Comparison of ENCODE assay signal across 25 cellular contexts in the genomic region with DNA sequence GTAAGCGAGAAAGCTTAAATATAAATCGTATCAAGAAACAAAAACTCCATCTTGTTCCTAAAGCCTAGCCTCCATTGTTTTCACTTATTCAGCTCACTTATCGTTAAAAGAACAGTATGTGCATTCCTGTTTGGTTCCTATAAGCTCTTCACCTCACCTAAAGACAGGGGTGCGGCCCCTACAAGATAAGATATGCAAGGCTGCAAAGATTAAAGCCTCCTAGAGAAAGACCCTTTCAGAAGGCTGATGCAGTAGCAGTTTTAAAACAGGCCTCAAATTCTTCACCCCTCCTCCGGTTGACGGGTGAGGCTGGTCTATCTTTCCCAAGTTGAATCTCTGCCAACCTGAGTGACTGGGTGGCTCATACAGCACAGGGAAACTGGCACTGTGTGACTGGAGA. TPM values are rescaled to one million over a fixed set of nuclear protein-coding genes. Genes with fewer than 3 reads are reported as not detected.
DNase-seq lines count a peak whose midpoint lies in the region; ATAC-seq and TF ChIP-seq lines count a peak whose summit lies in the region.
"Had no signal": no experiment of that assay in that cellular context is flagged by ENCODE, and none has a peak within 500 bp of the region (broad histone marks: within the 10 kb centered on the region; RNA-seq: fewer than 3 reads in every experiment).

No MANE protein-coding gene starts in this region.

- H4K8ac ChIP-seq in mesendoderm (ENCODE audit: low read depth, low read length), result no peak overlapping the region
- H4K8ac ChIP-seq in neuronal stem cell (ENCODE audit: low read depth, low read length), result no peak overlapping the region

- intact Hi-C loops in CD4-positive, alpha-beta T cell (cut with DNase I, micrococcal nuclease), result no loop called here

- peaks cover 62% of the 10 kb centered on the region for H3K4me1 Mint-ChIP-seq in brain
- H3K4me1 Mint-ChIP-seq in endothelial cell (ENCODE audit: unreplicated experiment), result peaks cover 8% of the 10 kb centered on the region
- H3K4me1 Mint-ChIP-seq in CD4-positive, alpha-beta T cell (ENCODE audit: low read depth), result no peaks in the 10 kb centered on the region

- H2BK5ac ChIP-seq in mesendoderm (ENCODE audit: low read length) (peak overlapping the region; percentile 72), neuronal stem cell (ENCODE audit: low read length) (peak overlapping the region; percentile 11)

- no peak overlapping the region for H2AFZ ChIP-seq in neuronal stem cell (ENCODE audit: low read length)

- H3K14ac ChIP-seq in neuronal stem cell (ENCODE audit: low read length), result no peak overlapping the region

- H4K5ac ChIP-seq in mesendoderm (ENCODE audit: low read length), result no peak overlapping the region

- H3K4me3 ChIP-seq in mesendoderm (ENCODE audit: low read length), result no peak overlapping the region
- H3K4me3 ChIP-seq in neuronal stem cell (ENCODE audit: low read length in 2 of 2), result peak overlapping the region in 1 of 2 donors; percentile 63
- H3K4me3 ChIP-seq: BLaER1, HAP-1, SK-N-MC had no signal

- H3K4me1 ChIP-seq in mesendoderm (ENCODE audit: control insufficient read depth, low read depth, low read length), result peaks cover 9% of the 10 kb centered on the region
- H3K4me1 ChIP-seq in neuronal stem cell (ENCODE audit: control insufficient read depth in 2 of 2, insufficient read depth in 1 of 2, low read depth in 1 of 2, low read length in 2 of 2), result peaks cover 3 to 18% of the 10 kb centered on the region in 2 donors
- H3K4me1 ChIP-seq: BLaER1, HAP-1 had no signal

- no peaks in the 10 kb centered on the region for H3K79me1 ChIP-seq in mesendoderm (ENCODE audit: low read length)
- H3K79me1 ChIP-seq in neuronal stem cell (ENCODE audit: low read depth, low read length), result no peaks in the 10 kb centered on the region

- H3K4ac ChIP-seq in mesendoderm (ENCODE audit: low read depth, low read length), result no peak overlapping the region
- H3K4ac ChIP-seq in neuronal stem cell (ENCODE audit: low read length), result no peak overlapping the region

- H3K27me3 Mint-ChIP-seq in brain, result peaks cover 6% of the 10 kb centered on the region
- peaks cover 2% of the 10 kb centered on the region for H3K27me3 Mint-ChIP-seq in endothelial cell (ENCODE audit: unreplicated experiment)
- no peaks in the 10 kb centered on the region for H3K27me3 Mint-ChIP-seq in CD4-positive, alpha-beta T cell

- peak overlapping the region; percentile 87 for H3K27ac ChIP-seq in mesendoderm (ENCODE audit: low read depth, low read length)
- peak overlapping the region; percentile 55 for H3K27ac ChIP-seq in neuronal stem cell (replicated peaks; ENCODE audit: low read length)
- H3K27ac ChIP-seq in CD4-positive, alpha-beta T cell (ENCODE audit: low read depth, low read length), result no peak overlapping the region
- H3K27ac ChIP-seq: BLaER1, RWPE1, SK-N-MC had no signal

- no peak overlapping the region for H4K91ac ChIP-seq in neuronal stem cell (ENCODE audit: low read depth, low read length, poor library complexity)

- no peak overlapping the region for H3K4me3 Mint-ChIP-seq in brain
- H3K4me3 Mint-ChIP-seq in endothelial cell (ENCODE audit: unreplicated experiment), result no peak overlapping the region
- H3K4me3 Mint-ChIP-seq in CD4-positive, alpha-beta T cell, result no peak overlapping the region
- H3K4me3 Mint-ChIP-seq: CD8-positive, alpha-beta T cell had no signal

- H3K4me2 ChIP-seq in mesendoderm (ENCODE audit: low read length), result no peak overlapping the region
- H3K4me2 ChIP-seq in neuronal stem cell (ENCODE audit: insufficient read depth, low read length, poor library complexity, severe bottlenecking), result no peak overlapping the region
- H3K4me2 ChIP-seq: BLaER1 had no signal

- H2BK12ac ChIP-seq in neuronal stem cell (ENCODE audit: low read length), result no peak overlapping the region

- H3K36me3 ChIP-seq in mesendoderm (ENCODE audit: control insufficient read depth, insufficient read depth, low read length) (no peaks in the 10 kb centered on the region), neuronal stem cell (replicated peaks in 1 of 2; ENCODE audit: control insufficient read depth in 2 of 2, insufficient read depth in 2 of 2, low read length in 2 of 2) (peaks cover 6 to 59% of the 10 kb centered on the region in 2 donors)
- H3K36me3 ChIP-seq: BLaER1, HAP-1 had no signal

- H3K18ac ChIP-seq in mesendoderm (ENCODE audit: low read length), result peak overlapping the region; percentile 17
- H3K18ac ChIP-seq in neuronal stem cell (ENCODE audit: low read length), result peak overlapping the region; percentile 65

- peak overlapping the region; percentile 35 for H3K9ac ChIP-seq in mesendoderm (ENCODE audit: low read length)
- H3K9ac ChIP-seq in neuronal stem cell (ENCODE audit: low read depth, low read length, poor library complexity), result no peak overlapping the region
- H3K9ac ChIP-seq: BLaER1 had no signal

- ATAC-seq in GM21528 (IDR thresholded peaks at IDR 0.05; ENCODE audit: low FRiP score, unreplicated experiment) (no peak), GM21619 (IDR thresholded peaks at IDR 0.05; ENCODE audit: unreplicated experiment) (no peak)
- ATAC-seq in CD4-positive, alpha-beta T cell (ENCODE audit: poor library complexity), result no peak
- ATAC-seq: CD8-positive, alpha-beta T cell; HepG2 had no signal

- no peaks in the 10 kb centered on the region for H3K27me3 ChIP-seq in mesendoderm (ENCODE audit: insufficient read depth, low read length, poor library complexity)
- H3K27me3 ChIP-seq in neuronal stem cell (ENCODE audit: control insufficient read depth in 3 of 3, insufficient read depth in 3 of 3, low read depth in 1 of 3, low read length in 3 of 3), result no peaks in the 10 kb centered on the region
- H3K27me3 ChIP-seq in CD4-positive, alpha-beta T cell (ENCODE audit: control insufficient read depth, insufficient read depth, low read length), result no peaks in the 10 kb centered on the region
- H3K27me3 ChIP-seq: BLaER1 had no signal

- H2AK5ac ChIP-seq in mesendoderm (ENCODE audit: low read length), result no peak overlapping the region
- no peak overlapping the region for H2AK5ac ChIP-seq in neuronal stem cell (ENCODE audit: low read depth, low read length)

- no peak for TF ChIP-seq CTCF in brain (conservative IDR thresholded peaks at IDR 0.05)
- no peak for TF ChIP-seq CTCF in endothelial cell (IDR thresholded peaks at IDR 0.05; ENCODE audit: unreplicated experiment)
- TF ChIP-seq CTCF in CD4-positive, alpha-beta T cell (IDR thresholded peaks at IDR 0.05), result no peak

- H3K9me3 Mint-ChIP-seq in brain (peaks cover 0 to 3% (median 0%) of the 10 kb centered on the region in 5 experiments), endothelial cell (ENCODE audit: unreplicated experiment) (no peaks in the 10 kb centered on the region)
- no peaks in the 10 kb centered on the region for H3K9me3 Mint-ChIP-seq in CD4-positive, alpha-beta T cell
- H3K9me3 Mint-ChIP-seq: CD8-positive, alpha-beta T cell had no signal

- H3K79me2 ChIP-seq in mesendoderm (ENCODE audit: control insufficient read depth, insufficient read depth, low read length), result no peaks in the 10 kb centered on the region

- POLR2A ChIA-PET in CD4-positive, alpha-beta T cell (lab: Charles Lee), result no interaction called here

- H3K27ac Mint-ChIP-seq in brain (peak overlapping the region; percentile 19 to 77 (median 69)), endothelial cell (ENCODE audit: unreplicated experiment) (no peak overlapping the region)
- H3K27ac Mint-ChIP-seq in CD4-positive, alpha-beta T cell, result no peak overlapping the region
- H3K27ac Mint-ChIP-seq: CD8-positive, alpha-beta T cell had no signal

- DNase-seq in mesendoderm, result peak; percentile 90
- no peak for DNase-seq in neuronal stem cell (ENCODE audit: low spot score)
- no peak for DNase-seq in endothelial cell (ENCODE audit: low spot score)
- no peak for DNase-seq in CD4-positive, alpha-beta T cell
- DNase-seq: ACHN; Calu3; CD8-positive, alpha-beta T cell; DMS153; KBM-7; NCI-H1092 treated with DMSO at 0.1 percent for 48 hours; NCI-H1436 treated with DMSO at 0.1 percent for 48 hours; NCI-H2029; NCI-H2227 treated with DMSO at 0.1 percent for 48 hours; NCI-H510A treated with DMSO at 0.1 percent for 48 hours; NCI-H748 treated with DMSO at 0.1 percent for 48 hours; NK-92 treated with Interleukin-12 subunit alpha and Interleukin-12 subunit beta, amount 100 ng/mL, for 24 hours; SHP77 treated with DMSO at 0.1 percent for 48 hours had no signal

- H3K23ac ChIP-seq in mesendoderm (ENCODE audit: low read length), result no peak overlapping the region
- H3K23ac ChIP-seq in neuronal stem cell (ENCODE audit: low read depth, low read length, poor library complexity), result no peak overlapping the region

- H3K56ac ChIP-seq in mesendoderm (ENCODE audit: low read length), result peak overlapping the region; percentile 68

- H3K9me3 ChIP-seq in neuronal stem cell (replicated peaks in 1 of 2; ENCODE audit: control insufficient read depth in 2 of 2, insufficient read depth in 1 of 2, low read depth in 1 of 2, low read length in 2 of 2), result no peaks in the 10 kb centered on the region
- H3K9me3 ChIP-seq in CD4-positive, alpha-beta T cell (ENCODE audit: control insufficient read depth, low read length), result no peaks in the 10 kb centered on the region
- H3K9me3 ChIP-seq: BLaER1, HAP-1 had no signal

- H3K36me3 Mint-ChIP-seq in brain (no peaks in the 10 kb centered on the region), endothelial cell (ENCODE audit: low read depth, unreplicated experiment) (no peaks in the 10 kb centered on the region)
- no peaks in the 10 kb centered on the region for H3K36me3 Mint-ChIP-seq in CD4-positive, alpha-beta T cell (ENCODE audit: low read depth)
- H3K36me3 Mint-ChIP-seq: CD8-positive, alpha-beta T cell had no signal

- H2BK120ac ChIP-seq in mesendoderm (ENCODE audit: low read depth, low read length), result peak overlapping the region; percentile 86
- no peak overlapping the region for H2BK120ac ChIP-seq in neuronal stem cell (ENCODE audit: low read depth, low read length)

- CTCF ChIA-PET in CD4-positive, alpha-beta T cell (lab: Charles Lee), result no interaction called here

- WGBS in mesendoderm (ENCODE audit: extremely low coverage, insufficient coverage, low lambda C conversion rate), result no CpG with 5 or more reads among the region's 6 CpGs
- WGBS in neuronal stem cell (ENCODE audit: extremely low coverage in 2 of 2, insufficient read length in 2 of 2, insufficient replicate concordance in 1 of 2), 2 donors, result no CpG with 5 or more reads among the region's 6 CpGs

- no peak overlapping the region for H2BK15ac ChIP-seq in mesendoderm (replicated peaks; ENCODE audit: low read depth)
- no peak overlapping the region for H2BK15ac ChIP-seq in neuronal stem cell (ENCODE audit: low read length)

RNA-seq across cellular contexts. Expression of a gene that starts 48.4 kb away (rescaled TPM):
- 0.32 TPM for polyA plus RNA-seq in brain (ENCODE audit: insufficient read depth, low read depth, low replicate concordance)
- 13.5 TPM for polyA plus RNA-seq in mesendoderm (2013, experiment 1 of 2)
- 13.6 TPM for polyA plus RNA-seq in mesendoderm (2013, experiment 2 of 2)
- 46.4 TPM for polyA plus RNA-seq in neuronal stem cell (2013, experiment 1 of 2)
- polyA plus RNA-seq in neuronal stem cell (2013, experiment 2 of 2), result 44.9 TPM
- 8.7 TPM for total RNA-seq in endothelial cell (ENCODE audit: unreplicated experiment)
- total RNA-seq in CD4-positive, alpha-beta T cell, result not detected
- total RNA-seq: Calu3; CD8-positive, alpha-beta T cell had no signal

Comparison
In these comparisons a context has a peak if more than half of its experiments do, and no peak if none do; other contexts are left out.
1. H3K27ac Mint-ChIP-seq: peak in brain (5 of 5); none in endothelial cell (single experiment) and CD4-positive, alpha-beta T cell (single experiment).